In genomic region chr6:134908906-134909516, GRCh38 we compare ENCODE assay signal across 9 cellular contexts. TPM values are rescaled to one million over a fixed set of nuclear protein-coding genes. Genes with fewer than 3 reads are reported as not detected.
DNase-seq lines count a peak whose midpoint lies in the region; ATAC-seq, FAIRE-seq and TF ChIP-seq lines count a peak whose summit lies in the region.
"Had no signal": no experiment of that assay in that cellular context is flagged by ENCODE, and none has a peak within 500 bp of the region (broad histone marks: within the 10 kb centered on the region; RNA-seq: fewer than 3 reads in every experiment).

No MANE protein-coding gene starts in this region.

- H3K4me1 Mint-ChIP-seq in CD4-positive, alpha-beta T cell (ENCODE audit: low read depth): no peaks in the 10 kb centered on the region
- H3K4me1 Mint-ChIP-seq in T-cell: no peaks in the 10 kb centered on the region
- H3K4me1 Mint-ChIP-seq: IgD-negative memory B cell had no signal

- H3K4me3 ChIP-seq in fibroblast of villous mesenchyme (ENCODE audit: low read depth, low read length): peak overlapping the region; percentile 27
- H3K4me3 ChIP-seq in HAP-1: no peak overlapping the region

- H3K4me1 ChIP-seq in HAP-1: no peaks in the 10 kb centered on the region; the same call in 1 of the 2 replicates

- no peak overlapping the region for H3K4me3 Mint-ChIP-seq in CD4-positive, alpha-beta T cell
- no peak overlapping the region for H3K4me3 Mint-ChIP-seq in T-cell
- H3K4me3 Mint-ChIP-seq: IgD-negative memory B cell had no signal

- no peaks in the 10 kb centered on the region for H3K9me3 Mint-ChIP-seq in CD4-positive, alpha-beta T cell
- no peaks in the 10 kb centered on the region for H3K9me3 Mint-ChIP-seq in T-cell
- H3K9me3 Mint-ChIP-seq: IgD-negative memory B cell had no signal

- H3K9me3 ChIP-seq in HAP-1: no peaks in the 10 kb centered on the region
- no peaks in the 10 kb centered on the region for H3K9me3 ChIP-seq in CD4-positive, alpha-beta T cell (ENCODE audit: control insufficient read depth, low read length)

- H3K27ac ChIP-seq in CD4-positive, alpha-beta T cell (ENCODE audit: low read depth, low read length): no peak overlapping the region

- no peak for TF ChIP-seq POLR2A in H54 (IDR thresholded peaks at IDR 0.05; ENCODE audit: low read depth, low read length)

- no peaks in the 10 kb centered on the region for H3K36me3 Mint-ChIP-seq in CD4-positive, alpha-beta T cell (ENCODE audit: low read depth)
- H3K36me3 Mint-ChIP-seq in T-cell: no peaks in the 10 kb centered on the region
- H3K36me3 Mint-ChIP-seq: IgD-negative memory B cell had no signal

- TF ChIP-seq CTCF in fibroblast of villous mesenchyme (IDR thresholded peaks at IDR 0.05; ENCODE audit: insufficient read depth, low read depth, low read length): no peak
- no peak for TF ChIP-seq CTCF in CD4-positive, alpha-beta T cell (IDR thresholded peaks at IDR 0.05)

- no peaks in the 10 kb centered on the region for H3K27me3 Mint-ChIP-seq in CD4-positive, alpha-beta T cell
- H3K27me3 Mint-ChIP-seq in T-cell: no peaks in the 10 kb centered on the region

- FAIRE-seq in H54 (lab: Jason Lieb, UNC): peak; percentile 94

- H3K27me3 ChIP-seq in HAP-1 (ENCODE audit: low read depth): no peaks in the 10 kb centered on the region
- H3K27me3 ChIP-seq in CD4-positive, alpha-beta T cell (ENCODE audit: control insufficient read depth, insufficient read depth, low read length): no peaks in the 10 kb centered on the region

- intact Hi-C loops in CD4-positive, alpha-beta T cell (cut with DNase I, micrococcal nuclease): no loop called here

- H3K36me3 ChIP-seq in HAP-1 (replicated peaks): no peaks in the 10 kb centered on the region

- peak; percentile 33 for DNase-seq in H54 (ENCODE audit: insufficient read length, low spot score)
- DNase-seq in SHP77 treated with DMSO at 0.1 percent for 48 hours (lab: John Stamatoyannopoulos, UW): peak; percentile 33
- peak; percentile 91 for DNase-seq in fibroblast of villous mesenchyme (ENCODE audit: low read depth)
- peak; percentile 99 for DNase-seq in renal cortical epithelial cell (ENCODE audit: low read depth)
- no peak for DNase-seq in HAP-1 (ENCODE audit: low spot score in 2 of 2)
- no peak for DNase-seq in CD4-positive, alpha-beta T cell
- DNase-seq in T-cell: no peak

- ATAC-seq in CD4-positive, alpha-beta T cell (ENCODE audit: poor library complexity): no peak
- ATAC-seq in T-cell (replicated peaks in 1 of 4): no peak
- ATAC-seq in HG03342 (IDR thresholded peaks at IDR 0.05; ENCODE audit: unreplicated experiment): no peak

- H3K27ac Mint-ChIP-seq in CD4-positive, alpha-beta T cell: no peak overlapping the region
- no peak overlapping the region for H3K27ac Mint-ChIP-seq in T-cell
- H3K27ac Mint-ChIP-seq: IgD-negative memory B cell had no signal

- in situ Hi-C loops in HAP-1 (cut with MboI; ENCODE audit: low sequenced_read_pairs): no loop called here

- CTCF ChIA-PET in CD4-positive, alpha-beta T cell (lab: Charles Lee): no interaction called here
- CTCF ChIA-PET in T-cell (lab: Charles Lee): interaction anchor here (0.9 to 1.1 kb wide), 2 partner anchors 31 to 33 kb away, joined by 3 to 5 read pairs; no protein-coding TSS in a partner anchor

- POLR2A ChIA-PET in CD4-positive, alpha-beta T cell (lab: Charles Lee): no interaction called here
- POLR2A ChIA-PET in T-cell (lab: Charles Lee): no interaction called here

RNA-seq across cellular contexts. Expression of gene ALDH8A1, which starts 40.9 kb away (rescaled TPM):
- total RNA-seq in fibroblast of villous mesenchyme: 0.32 TPM in 1 of 2 replicates, not detected in the other
- total RNA-seq in renal cortical epithelial cell: 2.8 and 3.6 TPM in 2 replicates
- total RNA-seq in CD4-positive, alpha-beta T cell: 1 to 10 TPM; 1.4 to 1.6 TPM
- total RNA-seq in T-cell: 1 to 10 TPM; 1.8 to 3.6 (median 2.1) TPM

Comparison
In these comparisons a context has a peak if more than half of its experiments do, and no peak if none do; other contexts are left out.
1. DNase-seq: peak in H54 (single experiment), SHP77 treated with DMSO at 0.1 percent for 48 hours (single experiment), fibroblast of villous mesenchyme (single experiment) and renal cortical epithelial cell (single experiment); none in HAP-1 (0 of 2), CD4-positive, alpha-beta T cell (0 of 10) and T-cell (0 of 34).